In genomic region chr9:73081979-73082657, GRCh38 we compare ENCODE assay signal across 8 cellular contexts.
DNase-seq lines count a peak whose midpoint lies in the region; ATAC-seq and TF ChIP-seq lines count a peak whose summit lies in the region.

No MANE protein-coding gene starts in this region.

- no peaks in the 10 kb centered on the region for H3K36me3 ChIP-seq in left lung

- intact Hi-C loops in left lung (cut with DNase I), result no loop called here

- ATAC-seq in HG02571 (IDR thresholded peaks at IDR 0.05; ENCODE audit: unreplicated experiment), result peak; percentile 79
- peak; percentile 82 for ATAC-seq in left lung
- no peak for ATAC-seq in HG03457 (IDR thresholded peaks at IDR 0.05; ENCODE audit: unreplicated experiment)
- ATAC-seq in GM19455 (IDR thresholded peaks at IDR 0.05; ENCODE audit: unreplicated experiment), result no peak
- no peak for ATAC-seq in HG03565 (IDR thresholded peaks at IDR 0.05; ENCODE audit: unreplicated experiment)

- H3K27me3 ChIP-seq in left lung, result no peaks in the 10 kb centered on the region

- TF ChIP-seq CTCF in cardiac fibroblast (IDR thresholded peaks at IDR 0.05; ENCODE audit: low read depth, low read length) (peak; percentile 84), left lung (IDR thresholded peaks at IDR 0.05) (peak; percentile 48 to 59)

- H3K9me3 ChIP-seq in left lung, result no peaks in the 10 kb centered on the region

- no peaks in the 10 kb centered on the region for H3K4me1 ChIP-seq in left lung

- DNase-seq in GM03348 (ENCODE audit: low spot score), result peak; percentile 71
- DNase-seq in NCI-H69 (lab: John Stamatoyannopoulos, UW), result peak; percentile 81
- DNase-seq in cardiac fibroblast (ENCODE audit: low read depth in 2 of 2), result peak; percentile 76 to 80
- no peak for DNase-seq in left lung

- no peak overlapping the region for H3K27ac ChIP-seq in left lung

- no peak overlapping the region for H3K4me3 ChIP-seq in cardiac fibroblast (replicated peaks in 1 of 2; ENCODE audit: low read depth in 2 of 2, low read length in 2 of 2)
- no peak overlapping the region for H3K4me3 ChIP-seq in left lung

Comparison
In these comparisons a context has a peak if more than half of its experiments do, and no peak if none do; other contexts are left out.
1. DNase-seq: peak in GM03348 (single experiment), NCI-H69 (single experiment) and cardiac fibroblast (2 of 2); none in left lung (0 of 2).
2. ATAC-seq: peak in HG02571 (single experiment) and left lung (single experiment); none in HG03457 (single experiment), GM19455 (single experiment) and HG03565 (single experiment).